In genomic region chr20:50588034-50588736, GRCh38 we compare ENCODE assay signal across 8 cellular contexts.
DNase-seq lines count a peak whose midpoint lies in the region; ATAC-seq and TF ChIP-seq lines count a peak whose summit lies in the region.

No MANE protein-coding gene starts in this region.

- H3K9me3 ChIP-seq in CD8-positive, alpha-beta memory T cell (ENCODE audit: low read length), result no peaks in the 10 kb centered on the region
- no peaks in the 10 kb centered on the region for H3K9me3 ChIP-seq in RWPE2 (ENCODE audit: severe bottlenecking)
- no peaks in the 10 kb centered on the region for H3K9me3 ChIP-seq in parathyroid adenoma (ENCODE audit: control insufficient read depth, low read length)
- H3K9me3 ChIP-seq in upper lobe of left lung, result no peaks in the 10 kb centered on the region

- peaks cover 16% of the 10 kb centered on the region for H3K36me3 ChIP-seq in CD8-positive, alpha-beta memory T cell (ENCODE audit: insufficient read depth, low read length)
- peaks cover 46% of the 10 kb centered on the region for H3K36me3 ChIP-seq in RWPE2 (ENCODE audit: low read depth)
- no peaks in the 10 kb centered on the region for H3K36me3 ChIP-seq in parathyroid adenoma (ENCODE audit: control insufficient read depth, insufficient read depth, low read length)
- H3K36me3 ChIP-seq in upper lobe of left lung, result peaks cover 36 to 63% (median 55%) of the 10 kb centered on the region in 4 donors

- TF ChIP-seq POLR2A in upper lobe of left lung (IDR thresholded peaks at IDR 0.05), result no peak

- no peak overlapping the region for H2AFZ ChIP-seq in parathyroid adenoma

- no peak for TF ChIP-seq EP300 in upper lobe of left lung (IDR thresholded peaks at IDR 0.05)

- H3K27me3 ChIP-seq in CD8-positive, alpha-beta memory T cell (ENCODE audit: insufficient read depth, low read length, poor library complexity, severe bottlenecking), result no peaks in the 10 kb centered on the region
- no peaks in the 10 kb centered on the region for H3K27me3 ChIP-seq in RWPE2 (ENCODE audit: insufficient read depth, poor library complexity, severe bottlenecking)
- H3K27me3 ChIP-seq in parathyroid adenoma (ENCODE audit: control insufficient read depth, insufficient read depth, low read length), result no peaks in the 10 kb centered on the region
- no peaks in the 10 kb centered on the region for H3K27me3 ChIP-seq in upper lobe of left lung

- H3K4me3 ChIP-seq in CD8-positive, alpha-beta memory T cell (ENCODE audit: low read length), result no peak overlapping the region
- H3K4me3 ChIP-seq in RWPE2 (ENCODE audit: severe bottlenecking), result no peak overlapping the region
- H3K4me3 ChIP-seq in fibroblast of pulmonary artery (replicated peaks; ENCODE audit: low read depth, low read length), result no peak overlapping the region
- no peak overlapping the region for H3K4me3 ChIP-seq in parathyroid adenoma (ENCODE audit: low read depth, low read length)
- no peak overlapping the region for H3K4me3 ChIP-seq in upper lobe of left lung

- 67 to 72% methylated on average over 12 of the region's 12 CpGs for WGBS in upper lobe of left lung, 2 donors

- no peak overlapping the region for H3K4me3 Mint-ChIP-seq in CD8-positive, alpha-beta memory T cell
- H3K4me3 Mint-ChIP-seq in activated T-helper 17 cell treated with anti-CD3 and anti-CD28 coated beads, Interleukin-2, amount 50 U/mL, for 72 hours, result no peak overlapping the region

- peaks cover 3 to 56% (median 4%) of the 10 kb centered on the region in 3 donors for H3K36me3 Mint-ChIP-seq in CD8-positive, alpha-beta memory T cell
- H3K36me3 Mint-ChIP-seq in activated T-helper 17 cell treated with anti-CD3 and anti-CD28 coated beads, Interleukin-2, amount 50 U/mL, for 72 hours (ENCODE audit: low read depth), result peaks cover 68% of the 10 kb centered on the region

- POLR2A ChIA-PET in CD8-positive, alpha-beta memory T cell (lab: Charles Lee), result interaction anchor here (0.7 to 0.9 kb wide), 3 partner anchors 78 to 435 kb away, joined by 6 to 7 read pairs (median 7); partner anchors contain the start of gene PEDS1

- H3K4me2 ChIP-seq in parathyroid adenoma (ENCODE audit: low read length), result no peak overlapping the region

- peak overlapping the region in 4 of 8 donors; percentile 19 to 63 (median 40) for H3K27ac Mint-ChIP-seq in CD8-positive, alpha-beta memory T cell
- peak overlapping the region; percentile 65 for H3K27ac Mint-ChIP-seq in activated T-helper 17 cell treated with anti-CD3 and anti-CD28 coated beads, Interleukin-2, amount 50 U/mL, for 72 hours

- ATAC-seq in RWPE2 (ENCODE audit: low read depth) (peak; percentile 21), upper lobe of left lung (ENCODE audit: low FRiP score in 2 of 2) (peak; percentile 76 to 82)
- ATAC-seq in activated T-helper 17 cell treated with anti-CD3 and anti-CD28 coated beads, Interleukin-2, amount 50 U/mL, for 72 hours (replicated peaks), result peak; percentile 68

- DNase-seq in CD8-positive, alpha-beta memory T cell, result peak; percentile 46 to 80 (median 65)
- DNase-seq in HPDE6-E6E7 (ENCODE audit: extremely low spot score) (peak; percentile 91), RWPE2 (ENCODE audit: low spot score) (peak; percentile 71), fibroblast of pulmonary artery (ENCODE audit: low read depth) (peak; percentile 69), upper lobe of left lung (peak; percentile 85 to 92), NCI-H774 (lab: John Stamatoyannopoulos, UW) (no peak)

- H3K9me3 Mint-ChIP-seq in CD8-positive, alpha-beta memory T cell, result no peaks in the 10 kb centered on the region
- H3K9me3 Mint-ChIP-seq in activated T-helper 17 cell treated with anti-CD3 and anti-CD28 coated beads, Interleukin-2, amount 50 U/mL, for 72 hours, result no peaks in the 10 kb centered on the region

- no peaks in the 10 kb centered on the region for H3K4me1 ChIP-seq in CD8-positive, alpha-beta memory T cell (ENCODE audit: insufficient read depth, low read length)
- H3K4me1 ChIP-seq in RWPE2 (ENCODE audit: insufficient read depth, poor library complexity, severe bottlenecking), result peaks cover 19% of the 10 kb centered on the region
- peaks cover 7% of the 10 kb centered on the region for H3K4me1 ChIP-seq in parathyroid adenoma
- H3K4me1 ChIP-seq in upper lobe of left lung, result peaks cover 16 to 29% (median 17%) of the 10 kb centered on the region in 4 donors

- peaks cover 8% of the 10 kb centered on the region for H3K79me2 ChIP-seq in parathyroid adenoma

- TF ChIP-seq CTCF in RWPE2 (IDR thresholded peaks at IDR 0.05; ENCODE audit: poor library complexity, severe bottlenecking) (peak; percentile 100), fibroblast of pulmonary artery (IDR thresholded peaks at IDR 0.05; ENCODE audit: low read length, missing control alignments) (no peak), parathyroid adenoma (IDR thresholded peaks at IDR 0.05) (peak; percentile 77), upper lobe of left lung (IDR thresholded peaks at IDR 0.05) (peak; percentile 81 to 88 (median 86))

- peaks cover 0 to 1% of the 10 kb centered on the region in 2 donors for H3K27me3 Mint-ChIP-seq in CD8-positive, alpha-beta memory T cell
- H3K27me3 Mint-ChIP-seq in activated T-helper 17 cell treated with anti-CD3 and anti-CD28 coated beads, Interleukin-2, amount 50 U/mL, for 72 hours, result no peaks in the 10 kb centered on the region

- CTCF ChIA-PET in CD8-positive, alpha-beta memory T cell (lab: Charles Lee), result interaction anchor here (0.6 to 2.8 kb wide), 19 partner anchors 9 to 400 kb away, joined by 3 to 11 read pairs (median 3); partner anchors contain the start of gene CEBPB

- no peak overlapping the region for H3K9ac ChIP-seq in parathyroid adenoma

- no peak overlapping the region for H3K27ac ChIP-seq in CD8-positive, alpha-beta memory T cell (ENCODE audit: low read depth, low read length)
- H3K27ac ChIP-seq in RWPE2 (ENCODE audit: poor library complexity, severe bottlenecking), result peak overlapping the region; percentile 75
- no peak overlapping the region for H3K27ac ChIP-seq in parathyroid adenoma
- peak overlapping the region in 1 of 4 donors; percentile 33 for H3K27ac ChIP-seq in upper lobe of left lung

- peaks cover 0 to 1% (median 0%) of the 10 kb centered on the region in 3 donors for H3K4me1 Mint-ChIP-seq in CD8-positive, alpha-beta memory T cell
- H3K4me1 Mint-ChIP-seq in activated T-helper 17 cell treated with anti-CD3 and anti-CD28 coated beads, Interleukin-2, amount 50 U/mL, for 72 hours, result peaks cover 5% of the 10 kb centered on the region

Comparison
In these comparisons a context has a peak if more than half of its experiments do, and no peak if none do; other contexts are left out.
1. ATAC-seq: peak in every context shown above with its lines; median percentile 79 in upper lobe of left lung; 68 in activated T-helper 17 cell treated with anti-CD3 and anti-CD28 coated beads, Interleukin-2, amount 50 U/mL, for 72 hours; 21 in RWPE2.